28 cellular contexts compared by ENCODE assay signal in genomic region chr4:78482281-78482680, GRCh38.
A peak's percentile ranks its signal among the peaks of the same experiment; 100 is the strongest.
DNase-seq lines count a peak whose midpoint lies in the region; ATAC-seq and TF ChIP-seq lines count a peak whose summit lies in the region.
"Had no signal": no experiment of that assay in that cellular context is flagged by ENCODE, and none has a peak within 500 bp of the region (broad histone marks: within the 10 kb centered on the region; RNA-seq: fewer than 3 reads in every experiment).

No MANE protein-coding gene starts in this region.

- ATAC-seq in HG02884 (IDR thresholded peaks at IDR 0.05; ENCODE audit: unreplicated experiment), result no peak
- ATAC-seq: GM23338, HepG2, Panc1 had no signal

- no peaks in the 10 kb centered on the region for H3K9me3 ChIP-seq in breast epithelium
- H3K9me3 ChIP-seq: BLaER1, HAP-1 had no signal

- H3K27ac ChIP-seq in breast epithelium, result peak overlapping the region; percentile 72 to 87
- H3K27ac ChIP-seq: BLaER1, SK-N-MC had no signal

- intact Hi-C loops in breast epithelium (cut with DNase I; ENCODE audit: low total_unique reads), result no loop called here

- no peak for TF ChIP-seq CTCF in breast epithelium (IDR thresholded peaks at IDR 0.05)

- no peaks in the 10 kb centered on the region for H3K36me3 ChIP-seq in breast epithelium
- peaks cover 8% of the 10 kb centered on the region for H3K36me3 ChIP-seq in H7 (replicated peaks; ENCODE audit: control insufficient read depth, insufficient read depth, low read length)
- H3K36me3 ChIP-seq: BLaER1, HAP-1 had no signal

- no peaks in the 10 kb centered on the region for H3K27me3 ChIP-seq in breast epithelium
- H3K27me3 ChIP-seq in H7 (ENCODE audit: control insufficient read depth, insufficient read depth, low read length), result no peaks in the 10 kb centered on the region
- H3K27me3 ChIP-seq: BLaER1 had no signal

- peak; percentile 4 for DNase-seq in AG08395 (ENCODE audit: low spot score)
- DNase-seq in GM03348 (ENCODE audit: low spot score), result peak; percentile 12
- DNase-seq in LHCN-M2 (ENCODE audit: low read depth), result peak; percentile 17
- no peak for DNase-seq in breast epithelium (ENCODE audit: low spot score in 2 of 2)
- no peak for DNase-seq in OCI-M1 (lab: John Stamatoyannopoulos, UW)
- no peak for DNase-seq in MV-4-11 (lab: John Stamatoyannopoulos, UW)
- DNase-seq in H7, result no peak
- DNase-seq: 8988T; ACHN; CD4-positive, CD25-positive, alpha-beta regulatory T cell; COR-L47; KBM-7; NCI-H1092 treated with DMSO at 0.1 percent for 48 hours; NCI-H1436; NCI-H187; NCI-H2081 treated with DMSO at 0.1 percent for 48 hours; NCI-H2171; NCI-H226; NCI-H510A; NCI-H69; SIG-M5 had no signal

- TF ChIP-seq POLR2A in breast epithelium (IDR thresholded peaks at IDR 0.05), result no peak

- H3K4me3 ChIP-seq in breast epithelium (no peak overlapping the region), H7 (ENCODE audit: insufficient read depth, low read depth, low read length) (no peak overlapping the region)
- H3K4me3 ChIP-seq: BLaER1, GM23338, HAP-1, SK-N-MC had no signal

- no peaks in the 10 kb centered on the region for H3K4me1 ChIP-seq in breast epithelium
- H3K4me1 ChIP-seq: HAP-1 had no signal

Comparison
In these comparisons a context has a peak if more than half of its experiments do, and no peak if none do; other contexts are left out.
1. DNase-seq: peak in AG08395 (single experiment), GM03348 (single experiment) and LHCN-M2 (single experiment); none in breast epithelium (0 of 2), OCI-M1 (single experiment), MV-4-11 (single experiment) and H7 (single experiment).